In genomic region chr2:165373322-165374025, GRCh38 we compare ENCODE assay signal across 28 cellular contexts.
DNase-seq lines count a peak whose midpoint lies in the region; ATAC-seq and TF ChIP-seq lines count a peak whose summit lies in the region.
"Had no signal": no experiment of that assay in that cellular context is flagged by ENCODE, and none has a peak within 500 bp of the region (broad histone marks: within the 10 kb centered on the region; RNA-seq: fewer than 3 reads in every experiment).

No MANE protein-coding gene starts in this region.

- no peaks in the 10 kb centered on the region for H3K36me3 Mint-ChIP-seq in neural progenitor cell
- H3K36me3 Mint-ChIP-seq in CD4-positive, alpha-beta T cell (ENCODE audit: low read depth) = no peaks in the 10 kb centered on the region
- H3K36me3 Mint-ChIP-seq: activated naive CD4-positive, alpha-beta T cell treated with anti-CD3 and anti-CD28 coated beads, Interleukin-2, amount 50 U/mL, for 24 hours; CD14-positive monocyte; IgD-negative memory B cell; naive thymus-derived CD4-positive, alpha-beta T cell had no signal

- no peaks in the 10 kb centered on the region for H3K27me3 ChIP-seq in SK-N-SH (ENCODE audit: insufficient read depth)
- no peaks in the 10 kb centered on the region for H3K27me3 ChIP-seq in neural progenitor cell
- H3K27me3 ChIP-seq in CD4-positive, alpha-beta T cell (ENCODE audit: control insufficient read depth, insufficient read depth, low read length) = no peaks in the 10 kb centered on the region
- H3K27me3 ChIP-seq in left lung = no peaks in the 10 kb centered on the region
- H3K27me3 ChIP-seq: colonic mucosa, heart right ventricle had no signal

- H4K20me1 ChIP-seq in SK-N-SH (ENCODE audit: insufficient read depth) (no peaks in the 10 kb centered on the region), neural progenitor cell (ENCODE audit: low read depth) (no peaks in the 10 kb centered on the region)

- no peaks in the 10 kb centered on the region for H3K27me3 Mint-ChIP-seq in neural progenitor cell (ENCODE audit: insufficient read depth, low read depth)
- H3K27me3 Mint-ChIP-seq in CD4-positive, alpha-beta T cell = no peaks in the 10 kb centered on the region
- H3K27me3 Mint-ChIP-seq: activated CD4-positive, alpha-beta T cell treated with anti-CD3 and anti-CD28 coated beads for 36 hours; activated CD8-positive, alpha-beta T cell treated with anti-CD3 and anti-CD28 coated beads for 36 hours; activated naive CD4-positive, alpha-beta T cell treated with anti-CD3 and anti-CD28 coated beads, Interleukin-2, amount 50 U/mL, for 24 hours; activated T-helper 17 cell treated with anti-CD3 and anti-CD28 coated beads, Interleukin-2, amount 50 U/mL, for 72 hours had no signal

- peaks cover 3 to 16% of the 10 kb centered on the region in 2 experiments for H3K36me3 ChIP-seq in SK-N-SH (replicated peaks in 1 of 2; ENCODE audit: control insufficient read depth in 1 of 2, insufficient read depth in 2 of 2, low read length in 1 of 2)
- H3K36me3 ChIP-seq in neural progenitor cell = no peaks in the 10 kb centered on the region
- no peaks in the 10 kb centered on the region for H3K36me3 ChIP-seq in left lung
- H3K36me3 ChIP-seq: colonic mucosa, heart right ventricle, lower lobe of right lung had no signal

- no peaks in the 10 kb centered on the region for H3K9me3 Mint-ChIP-seq in neural progenitor cell
- no peaks in the 10 kb centered on the region for H3K9me3 Mint-ChIP-seq in CD4-positive, alpha-beta T cell
- H3K9me3 Mint-ChIP-seq: activated CD8-positive, alpha-beta T cell treated with anti-CD3 and anti-CD28 coated beads for 36 hours; activated naive CD4-positive, alpha-beta T cell treated with anti-CD3 and anti-CD28 coated beads, Interleukin-2, amount 50 U/mL, for 24 hours; activated T-helper 17 cell treated with anti-CD3 and anti-CD28 coated beads, Interleukin-2, amount 50 U/mL, for 72 hours; CD14-positive monocyte; IgD-negative memory B cell; naive thymus-derived CD4-positive, alpha-beta T cell had no signal

- 16% methylated on average over 5 of the region's 5 CpGs for WGBS in SK-N-SH (ENCODE audit: low lambda C conversion rate)

- no peak for TF ChIP-seq RAD21 in SK-N-SH (IDR thresholded peaks at IDR 0.05; ENCODE audit: low read length)

- TF ChIP-seq CTCF in SK-N-SH (IDR thresholded peaks at IDR 0.05) (no peak), neural progenitor cell (IDR thresholded peaks at IDR 0.05) (no peak), left lung (IDR thresholded peaks at IDR 0.05) (no peak)
- TF ChIP-seq CTCF in CD4-positive, alpha-beta T cell (IDR thresholded peaks at IDR 0.05) = no peak

- POLR2A ChIA-PET in SK-N-SH (lab: Yijun Ruan, JAX) = no interaction called here
- POLR2A ChIA-PET in CD4-positive, alpha-beta T cell (lab: Charles Lee) = no interaction called here

- peak overlapping the region; percentile 38; the same call in 1 of the 2 replicates for H2AFZ ChIP-seq in SK-N-SH (ENCODE audit: low read depth)
- H2AFZ ChIP-seq in neural progenitor cell (replicated peaks) = peak overlapping the region; percentile 14

- H3K9me3 ChIP-seq in SK-N-SH (no peaks in the 10 kb centered on the region), neural progenitor cell (ENCODE audit: low read depth) (no peaks in the 10 kb centered on the region), left lung (no peaks in the 10 kb centered on the region)
- no peaks in the 10 kb centered on the region for H3K9me3 ChIP-seq in CD4-positive, alpha-beta T cell (ENCODE audit: control insufficient read depth, low read length)
- H3K9me3 ChIP-seq: colonic mucosa, heart right ventricle, lower lobe of right lung had no signal

- H3K27ac ChIP-seq in SK-N-SH (ENCODE audit: low read depth in 2 of 2, low read length in 1 of 2) (peak overlapping the region; percentile 72 to 81), neural progenitor cell (peak overlapping the region; percentile 3), left lung (no peak overlapping the region)
- no peak overlapping the region for H3K27ac ChIP-seq in CD4-positive, alpha-beta T cell (ENCODE audit: low read depth, low read length)
- H3K27ac ChIP-seq: colonic mucosa, heart right ventricle, lower lobe of right lung had no signal

- in situ Hi-C loops in G401 (cut with HindIII; ENCODE audit: low sequenced_read_pairs) = no loop called here

- H3K9me2 ChIP-seq in SK-N-SH = no peaks in the 10 kb centered on the region

- no peak for ATAC-seq in CD4-positive, alpha-beta T cell (ENCODE audit: poor library complexity)
- ATAC-seq in left lung (no peak), left colon (no peak)
- ATAC-seq: activated CD4-positive, alpha-beta T cell treated with anti-CD3 and anti-CD28 coated beads for 36 hours; activated CD8-positive, alpha-beta T cell treated with anti-CD3 and anti-CD28 coated beads for 36 hours; activated T-helper 17 cell treated with anti-CD3 and anti-CD28 coated beads, Interleukin-2, amount 50 U/mL, for 72 hours; heart right ventricle; lower lobe of right lung; naive thymus-derived CD4-positive, alpha-beta T cell had no signal

- intact Hi-C loops in CD4-positive, alpha-beta T cell (cut with DNase I, micrococcal nuclease) = no loop called here
- intact Hi-C loops in left lung (cut with DNase I) = no loop called here
- intact Hi-C loops in left colon (cut with DNase I, micrococcal nuclease) = no loop called here

- H3K4me3 ChIP-seq in SK-N-SH (ENCODE audit: low read depth in 2 of 2, low read length in 1 of 2) = no peak overlapping the region
- no peak overlapping the region for H3K4me3 ChIP-seq in neural progenitor cell
- H3K4me3 ChIP-seq in left lung = no peak overlapping the region
- H3K4me3 ChIP-seq: colonic mucosa, heart right ventricle, lower lobe of right lung had no signal

- no peak overlapping the region for H3K4me3 Mint-ChIP-seq in neural progenitor cell
- no peak overlapping the region for H3K4me3 Mint-ChIP-seq in CD4-positive, alpha-beta T cell
- H3K4me3 Mint-ChIP-seq: activated CD4-positive, alpha-beta T cell treated with anti-CD3 and anti-CD28 coated beads for 36 hours; activated CD8-positive, alpha-beta T cell treated with anti-CD3 and anti-CD28 coated beads for 36 hours; activated naive CD4-positive, alpha-beta T cell treated with anti-CD3 and anti-CD28 coated beads, Interleukin-2, amount 50 U/mL, for 24 hours; activated T-helper 17 cell treated with anti-CD3 and anti-CD28 coated beads, Interleukin-2, amount 50 U/mL, for 72 hours; CD14-positive monocyte; IgD-negative memory B cell; naive thymus-derived CD4-positive, alpha-beta T cell had no signal

- TF ChIP-seq EP300 in SK-N-SH (IDR thresholded peaks at IDR 0.05; ENCODE audit: borderline replicate concordance in 1 of 2, low read depth in 1 of 2, low read length in 1 of 2) = peak; percentile 86 to 93

- H3K9ac ChIP-seq in SK-N-SH (no peak overlapping the region), neural progenitor cell (no peak overlapping the region)

- H3K79me2 ChIP-seq in SK-N-SH (ENCODE audit: insufficient read depth) (no peaks in the 10 kb centered on the region), neural progenitor cell (ENCODE audit: low read depth) (no peaks in the 10 kb centered on the region)

- H3K4me1 Mint-ChIP-seq in neural progenitor cell = peaks cover 39% of the 10 kb centered on the region
- H3K4me1 Mint-ChIP-seq in CD4-positive, alpha-beta T cell (ENCODE audit: low read depth) = no peaks in the 10 kb centered on the region
- H3K4me1 Mint-ChIP-seq: activated CD4-positive, alpha-beta T cell treated with anti-CD3 and anti-CD28 coated beads for 36 hours; activated naive CD4-positive, alpha-beta T cell treated with anti-CD3 and anti-CD28 coated beads, Interleukin-2, amount 50 U/mL, for 24 hours; activated T-helper 17 cell treated with anti-CD3 and anti-CD28 coated beads, Interleukin-2, amount 50 U/mL, for 72 hours; CD14-positive monocyte; IgD-negative memory B cell; naive thymus-derived CD4-positive, alpha-beta T cell had no signal

- H3F3A ChIP-seq in SK-N-SH (replicated peaks; ENCODE audit: insufficient read depth) (peaks cover 15% of the 10 kb centered on the region), neural progenitor cell (ENCODE audit: low read depth) (peaks cover 26% of the 10 kb centered on the region)

- peak overlapping the region; percentile 28 for H3K27ac Mint-ChIP-seq in neural progenitor cell
- no peak overlapping the region for H3K27ac Mint-ChIP-seq in CD4-positive, alpha-beta T cell
- H3K27ac Mint-ChIP-seq: activated CD4-positive, alpha-beta T cell treated with anti-CD3 and anti-CD28 coated beads for 36 hours; activated CD8-positive, alpha-beta T cell treated with anti-CD3 and anti-CD28 coated beads for 36 hours; activated naive CD4-positive, alpha-beta T cell treated with anti-CD3 and anti-CD28 coated beads, Interleukin-2, amount 50 U/mL, for 24 hours; activated T-helper 17 cell treated with anti-CD3 and anti-CD28 coated beads, Interleukin-2, amount 50 U/mL, for 72 hours; CD14-positive monocyte; IgD-negative memory B cell; naive thymus-derived CD4-positive, alpha-beta T cell had no signal

- peaks cover 20 to 24% of the 10 kb centered on the region in 2 experiments; a peak in 3 of 4 replicates for H3K4me1 ChIP-seq in SK-N-SH (ENCODE audit: control insufficient read depth in 1 of 2, insufficient read depth in 2 of 2, low read depth in 1 of 2, low read length in 1 of 2)
- H3K4me1 ChIP-seq in neural progenitor cell = peaks cover 60% of the 10 kb centered on the region
- no peaks in the 10 kb centered on the region for H3K4me1 ChIP-seq in left lung
- H3K4me1 ChIP-seq: colonic mucosa had no signal

- peak overlapping the region; percentile 28; the same call in 1 of the 2 replicates for H3K4me2 ChIP-seq in SK-N-SH
- peak overlapping the region; percentile 45 for H3K4me2 ChIP-seq in neural progenitor cell

- CTCF ChIA-PET in SK-N-SH (lab: Yijun Ruan, JAX) = interaction anchor here (1.0 to 1.8 kb wide), 2 partner anchors 9 to 134 kb away, joined by 3 to 7 read pairs; partner anchors contain the start of gene SCN2A
- CTCF ChIA-PET in CD4-positive, alpha-beta T cell (lab: Charles Lee) = interaction anchor here (0.5 to 0.6 kb wide), 2 partner anchors 31 to 113 kb away, joined by 3 to 4 read pairs; no protein-coding TSS in a partner anchor

- DNase-seq in G401 (ENCODE audit: low spot score) (peak; percentile 42), SK-N-SH (no peak), fibroblast of gingiva (ENCODE audit: low read depth) (peak; percentile 37), neural progenitor cell (ENCODE audit: low spot score) (no peak), left lung (no peak), left colon (no peak)
- DNase-seq in CD4-positive, alpha-beta T cell = no peak
- DNase-seq in activated CD8-positive, alpha-beta memory T cell treated with anti-CD3 and anti-CD28 coated beads, Interleukin-2, amount 50 U/mL, for 48 hours = no peak
- DNase-seq: activated CD4-positive, alpha-beta T cell treated with anti-CD3 and anti-CD28 coated beads for 36 hours; activated CD8-positive, alpha-beta T cell treated with anti-CD3 and anti-CD28 coated beads for 36 hours; aorta; colonic mucosa; DMS79 treated with DMSO at 0.1 percent for 48 hours; effector memory CD4-positive, alpha-beta T cell; GOT3; heart right ventricle; kidney glomerular epithelial cell; lower lobe of right lung; naive thymus-derived CD4-positive, alpha-beta T cell; NCI-H1694; SHP77 treated with DMSO at 0.1 percent for 48 hours; stimulated activated CD4-positive, alpha-beta T cell treated with anti-CD3 and anti-CD28 coated beads, Interleukin-4, amount 100 ng/mL, for 24 hours; SW 1271; trophoblast cell had no signal

TF ChIP-seq in SK-N-SH, 30 proteins besides CTCF, POLR2A, EP300 and RAD21 (continues in another document):
- TF ChIP-seq FOXM1 (IDR thresholded peaks at IDR 0.05; ENCODE audit: low read depth) = peak; percentile 75; the same call in 1 of the 2 replicates

Comparison
In these comparisons a context has a peak if more than half of its experiments do, and no peak if none do; other contexts are left out.
1. DNase-seq: peak in G401 (single experiment) and fibroblast of gingiva (single experiment); none in SK-N-SH (single experiment), neural progenitor cell (single experiment), CD4-positive, alpha-beta T cell (0 of 10), left lung (0 of 2), activated CD8-positive, alpha-beta memory T cell treated with anti-CD3 and anti-CD28 coated beads, Interleukin-2, amount 50 U/mL, for 48 hours (single experiment) and left colon (0 of 2).
2. H3K27ac ChIP-seq: peak in SK-N-SH (2 of 2) and neural progenitor cell (single experiment); none in CD4-positive, alpha-beta T cell (single experiment) and left lung (0 of 2).